In genomic region chr15:44710236-44711088, GRCh38 we compare ENCODE assay signal across 1 cellular context.
A peak's percentile ranks its signal among the peaks of the same experiment; 100 is the strongest.
TF ChIP-seq lines count a peak whose summit lies in the region.

No MANE protein-coding gene starts in this region.

TF ChIP-seq in HepG2, 621 proteins besides CTCF, POLR2A, EP300 and RAD21 (continues in another document):
- TF ChIP-seq MYNN (CRISPR knock-in tag; IDR thresholded peaks at IDR 0.05; ENCODE audit: low read depth) (no peak; the same call in 1 of the 2 replicates), CBX5 (CRISPR knock-in tag; IDR thresholded peaks at IDR 0.05; ENCODE audit: borderline replicate concordance) (no peak), POLR2AphosphoS5 (IDR thresholded peaks at IDR 0.05; ENCODE audit: low read depth, low read length) (no peak), GTF3A (CRISPR knock-in tag; conservative IDR thresholded peaks at IDR 0.05) (no peak), HHEX (CRISPR knock-in tag; IDR thresholded peaks at IDR 0.05) (no peak), SALL1 (CRISPR knock-in tag; IDR thresholded peaks at IDR 0.05) (no peak), MLXIP (CRISPR knock-in tag; IDR thresholded peaks at IDR 0.05; ENCODE audit: borderline replicate concordance) (no peak), XRCC5 (optimal IDR thresholded peaks at IDR 0.05; ENCODE audit: low read length) (no peak), RARG (CRISPR knock-in tag; IDR thresholded peaks at IDR 0.05; ENCODE audit: low read depth) (no peak), NKX3-1 (CRISPR knock-in tag; IDR thresholded peaks at IDR 0.05) (no peak), ETV6 (CRISPR knock-in tag; conservative IDR thresholded peaks at IDR 0.05) (no peak), ZNF343 (CRISPR knock-in tag; IDR thresholded peaks at IDR 0.05) (no peak), AGO1 (IDR thresholded peaks at IDR 0.05; ENCODE audit: low read depth, low read length, poor library complexity, severe bottlenecking) (no peak), DNMT3B (CRISPR knock-in tag; conservative IDR thresholded peaks at IDR 0.05) (no peak), GFI1 (CRISPR knock-in tag; IDR thresholded peaks at IDR 0.05; ENCODE audit: borderline replicate concordance) (0 out of 2 replicates have a peak, but pooled peaks have one; percentile 7), RARA (CRISPR knock-in tag; IDR thresholded peaks at IDR 0.05) (no peak), TSC22D2 (CRISPR knock-in tag; IDR thresholded peaks at IDR 0.05; ENCODE audit: borderline replicate concordance) (no peak), PPARG (CRISPR knock-in tag; conservative IDR thresholded peaks at IDR 0.05) (no peak), KDM1A (CRISPR knock-in tag; IDR thresholded peaks at IDR 0.05) (peak; percentile 62; the same call in 1 of the 2 replicates), ZBTB34 (CRISPR knock-in tag; IDR thresholded peaks at IDR 0.05) (no peak), SMARCE1 (IDR thresholded peaks at IDR 0.05; ENCODE audit: borderline replicate concordance) (no peak), KDM2A (CRISPR knock-in tag; IDR thresholded peaks at IDR 0.05; ENCODE audit: borderline replicate concordance, low read depth) (no peak), RNF219 (CRISPR knock-in tag; IDR thresholded peaks at IDR 0.05) (no peak), ZNF556 (CRISPR knock-in tag; IDR thresholded peaks at IDR 0.05; ENCODE audit: borderline replicate concordance) (no peak; the same call in 1 of the 2 replicates), NR3C1 (CRISPR knock-in tag; IDR thresholded peaks at IDR 0.05) (no peak), GATAD2A (CRISPR knock-in tag; IDR thresholded peaks at IDR 0.05) (0 out of 2 replicates have a peak, but pooled peaks have one; percentile 7), HMGXB4 (CRISPR knock-in tag; IDR thresholded peaks at IDR 0.05; ENCODE audit: borderline replicate concordance in 1 of 2, low read depth in 1 of 2) (peak in 1 of 2 experiments; percentile 44; a peak in 1 of 4 replicates), NCOA2 (CRISPR knock-in tag; IDR thresholded peaks at IDR 0.05) (no peak), NFIC (IDR thresholded peaks at IDR 0.05; ENCODE audit: low read length) (no peak), IRF1 (CRISPR knock-in tag; IDR thresholded peaks at IDR 0.05; ENCODE audit: low read depth) (no peak), TAF1 (CRISPR knock-in tag; IDR thresholded peaks at IDR 0.05) (no peak), ZNF543 (CRISPR knock-in tag; IDR thresholded peaks at IDR 0.05) (no peak), ZBTB20 (CRISPR knock-in tag; IDR thresholded peaks at IDR 0.05; ENCODE audit: borderline replicate concordance, low read depth) (no peak), ZFP91 (CRISPR knock-in tag; IDR thresholded peaks at IDR 0.05; ENCODE audit: borderline replicate concordance) (no peak), RCOR2 (CRISPR knock-in tag; IDR thresholded peaks at IDR 0.05) (peak; percentile 63; the same call in 1 of the 2 replicates), HES4 (CRISPR knock-in tag; IDR thresholded peaks at IDR 0.05; ENCODE audit: borderline replicate concordance) (no peak), HNRNPUL1 (IDR thresholded peaks at IDR 0.05; ENCODE audit: low read depth, low read length) (no peak), ZNF790 (CRISPR knock-in tag; IDR thresholded peaks at IDR 0.05; ENCODE audit: borderline replicate concordance) (no peak), JUNB (CRISPR knock-in tag; IDR thresholded peaks at IDR 0.05; ENCODE audit: borderline replicate concordance) (no peak), HCFC1 (IDR thresholded peaks at IDR 0.05; ENCODE audit: low read depth, low read length) (no peak), NR2C2 (CRISPR knock-in tag; IDR thresholded peaks at IDR 0.05; ENCODE audit: borderline replicate concordance) (peak; percentile 4; the same call in 1 of the 2 replicates), ZNF235 (CRISPR knock-in tag; IDR thresholded peaks at IDR 0.05; ENCODE audit: borderline replicate concordance) (no peak), SP2 (CRISPR knock-in tag; IDR thresholded peaks at IDR 0.05) (0 out of 2 replicates have a peak, but pooled peaks have one; percentile 7), SNRNP70 (IDR thresholded peaks at IDR 0.05; ENCODE audit: low read depth, low read length) (no peak), ZNF597 (CRISPR knock-in tag; IDR thresholded peaks at IDR 0.05) (no peak), ARNT2 (CRISPR knock-in tag; IDR thresholded peaks at IDR 0.05; ENCODE audit: low read depth) (no peak), KLF16 (CRISPR knock-in tag; IDR thresholded peaks at IDR 0.05) (no peak), GPN1 (CRISPR knock-in tag; IDR thresholded peaks at IDR 0.05; ENCODE audit: borderline replicate concordance) (no peak), ZNF850 (CRISPR knock-in tag; conservative IDR thresholded peaks at IDR 0.05) (no peak), GABPB1 (CRISPR knock-in tag; IDR thresholded peaks at IDR 0.05) (no peak), ZNF547 (CRISPR knock-in tag; IDR thresholded peaks at IDR 0.05) (no peak), MXD4 (CRISPR knock-in tag; IDR thresholded peaks at IDR 0.05) (no peak), ZNF33B (CRISPR knock-in tag; IDR thresholded peaks at IDR 0.05) (no peak), MIER2 (CRISPR knock-in tag; IDR thresholded peaks at IDR 0.05) (no peak), PATZ1 (CRISPR knock-in tag; IDR thresholded peaks at IDR 0.05) (peak; percentile 44; the same call in 1 of the 2 replicates), ZNF383 (CRISPR knock-in tag; IDR thresholded peaks at IDR 0.05; ENCODE audit: borderline replicate concordance) (no peak), CEBPB (IDR thresholded peaks at IDR 0.05; ENCODE audit: borderline replicate concordance, low read depth, low read length) (no peak), ZEB1 (IDR thresholded peaks at IDR 0.05; ENCODE audit: insufficient replicate concordance, low read depth) (no peak), ZNF550 (CRISPR knock-in tag; IDR thresholded peaks at IDR 0.05; ENCODE audit: borderline replicate concordance) (no peak), FOXA1 (IDR thresholded peaks at IDR 0.05) (no peak), FOXA1 (CRISPR knock-in tag; IDR thresholded peaks at IDR 0.05) (no peak), SAP130 (CRISPR knock-in tag; IDR thresholded peaks at IDR 0.05; ENCODE audit: low read depth) (no peak), SOX5 (CRISPR knock-in tag; IDR thresholded peaks at IDR 0.05; ENCODE audit: borderline replicate concordance) (no peak), KDM5B (CRISPR knock-in tag; IDR thresholded peaks at IDR 0.05; ENCODE audit: borderline replicate concordance) (no peak), MAFK (conservative IDR thresholded peaks at IDR 0.05 in 1 of 2, IDR thresholded peaks at IDR 0.05 in 1 of 2; ENCODE audit: low read length in 2 of 2) (no peak), HNF4G (IDR thresholded peaks at IDR 0.05; ENCODE audit: borderline replicate concordance, low read depth, low read length) (no peak), HNF4G (CRISPR knock-in tag; IDR thresholded peaks at IDR 0.05; ENCODE audit: borderline replicate concordance, low read depth) (no peak), HNRNPL (IDR thresholded peaks at IDR 0.05; ENCODE audit: low read depth, low read length) (no peak)
